ENCODE assay signal across 17 cellular contexts in genomic region chr11:84962018-84962417, GRCh38.
"Had no signal": no experiment of that assay in that cellular context is flagged by ENCODE, and none has a peak within 500 bp of the region (broad histone marks: within the 10 kb centered on the region; RNA-seq: fewer than 3 reads in every experiment).

No MANE protein-coding gene starts in this region.

- ATAC-seq: foreskin keratinocyte, heart right ventricle, left cardiac atrium, left lung, left ventricle myocardium superior, lower lobe of right lung had no signal

- H3K36me3 ChIP-seq: esophagus muscularis mucosa, heart right ventricle, left lung, lower lobe of right lung had no signal

- DNase-seq: dermis blood vessel endothelial cell; dorsolateral prefrontal cortex; effector CD4-positive, alpha-beta T cell; effector memory CD4-positive, alpha-beta T cell; foreskin keratinocyte; glutamatergic neuron; head of caudate nucleus; heart right ventricle; hippocampal formation; left cardiac atrium; left lung; left ventricle myocardium superior; lower lobe of right lung; mesenchymal stem cell; midbrain had no signal

- H3K9me3 ChIP-seq: esophagus muscularis mucosa, heart right ventricle, left lung, lower lobe of right lung had no signal

- H3K4me1 ChIP-seq: esophagus muscularis mucosa, foreskin keratinocyte, heart right ventricle, left lung, lower lobe of right lung had no signal

- H3K4me3 ChIP-seq: coronary artery, dorsolateral prefrontal cortex, esophagus muscularis mucosa, heart right ventricle, left lung, lower lobe of right lung had no signal

- H3K27me3 ChIP-seq: dorsolateral prefrontal cortex, esophagus muscularis mucosa, foreskin keratinocyte, heart right ventricle, left lung had no signal

- H3K27ac ChIP-seq: coronary artery, dorsolateral prefrontal cortex, esophagus muscularis mucosa, foreskin keratinocyte, heart right ventricle, left lung, lower lobe of right lung had no signal
